Comparison of ENCODE assay signal across 1 cellular context in the genomic region with DNA sequence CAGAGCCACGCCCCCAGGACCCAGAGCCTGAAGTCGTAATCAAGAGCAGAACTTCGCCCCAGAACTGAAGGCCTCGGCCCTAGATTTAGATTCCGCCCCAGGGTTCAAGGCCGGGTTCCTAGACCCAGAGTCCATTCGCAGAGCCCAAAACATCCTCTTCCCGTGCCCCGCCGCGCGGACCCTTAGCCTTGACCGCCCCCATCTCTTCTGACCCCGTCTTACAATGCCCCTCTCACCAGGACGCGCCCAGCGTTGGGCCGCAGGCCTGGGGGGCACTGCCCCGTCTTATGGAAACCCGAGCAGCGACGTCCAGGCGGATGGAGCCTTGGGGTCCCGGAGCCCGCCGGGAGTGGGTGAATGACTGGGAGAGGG.
A peak's percentile ranks its signal among the peaks of the same experiment; 100 is the strongest.
TF ChIP-seq lines count a peak whose summit lies in the region.

No MANE protein-coding gene starts in this region.

TF ChIP-seq in HepG2, 621 proteins besides CTCF, POLR2A, EP300 and RAD21 (continued from another document and continues in another):
- TF ChIP-seq, protein P1, sequence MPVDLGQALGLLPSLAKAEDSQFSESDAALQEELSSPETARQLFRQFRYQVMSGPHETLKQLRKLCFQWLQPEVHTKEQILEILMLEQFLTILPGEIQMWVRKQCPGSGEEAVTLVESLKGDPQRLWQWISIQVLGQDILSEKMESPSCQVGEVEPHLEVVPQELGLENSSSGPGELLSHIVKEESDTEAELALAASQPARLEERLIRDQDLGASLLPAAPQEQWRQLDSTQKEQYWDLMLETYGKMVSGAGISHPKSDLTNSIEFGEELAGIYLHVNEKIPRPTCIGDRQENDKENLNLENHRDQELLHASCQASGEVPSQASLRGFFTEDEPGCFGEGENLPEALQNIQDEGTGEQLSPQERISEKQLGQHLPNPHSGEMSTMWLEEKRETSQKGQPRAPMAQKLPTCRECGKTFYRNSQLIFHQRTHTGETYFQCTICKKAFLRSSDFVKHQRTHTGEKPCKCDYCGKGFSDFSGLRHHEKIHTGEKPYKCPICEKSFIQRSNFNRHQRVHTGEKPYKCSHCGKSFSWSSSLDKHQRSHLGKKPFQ (CRISPR knock-in tag; IDR thresholded peaks at IDR 0.05; ENCODE audit: insufficient replicate concordance) = no peak
- TF ChIP-seq ZNF607 (CRISPR knock-in tag; IDR thresholded peaks at IDR 0.05; ENCODE audit: borderline replicate concordance) = no peak; the same call in 1 of the 2 replicates
- peak; percentile 15; the same call in 1 of the 2 replicates for TF ChIP-seq POGZ (CRISPR knock-in tag; IDR thresholded peaks at IDR 0.05)
- TF ChIP-seq ZBTB8A (CRISPR knock-in tag; IDR thresholded peaks at IDR 0.05; ENCODE audit: borderline replicate concordance, low read depth) = no peak
- TF ChIP-seq ARHGAP35 (CRISPR knock-in tag; IDR thresholded peaks at IDR 0.05; ENCODE audit: borderline replicate concordance) = no peak
- TF ChIP-seq, protein P2, sequence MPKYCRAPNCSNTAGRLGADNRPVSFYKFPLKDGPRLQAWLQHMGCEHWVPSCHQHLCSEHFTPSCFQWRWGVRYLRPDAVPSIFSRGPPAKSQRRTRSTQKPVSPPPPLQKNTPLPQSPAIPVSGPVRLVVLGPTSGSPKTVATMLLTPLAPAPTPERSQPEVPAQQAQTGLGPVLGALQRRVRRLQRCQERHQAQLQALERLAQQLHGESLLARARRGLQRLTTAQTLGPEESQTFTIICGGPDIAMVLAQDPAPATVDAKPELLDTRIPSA (CRISPR knock-in tag; IDR thresholded peaks at IDR 0.05; ENCODE audit: borderline replicate concordance) = no peak
- no peak for TF ChIP-seq MEF2D (CRISPR knock-in tag; IDR thresholded peaks at IDR 0.05)
- TF ChIP-seq ZMYM4 (CRISPR knock-in tag; IDR thresholded peaks at IDR 0.05) = no peak
- no peak for TF ChIP-seq ZNF577 (CRISPR knock-in tag; IDR thresholded peaks at IDR 0.05; ENCODE audit: borderline replicate concordance, low read depth)
- TF ChIP-seq ZNF570 (CRISPR knock-in tag; IDR thresholded peaks at IDR 0.05; ENCODE audit: borderline replicate concordance) = no peak
- TF ChIP-seq, protein P3, sequence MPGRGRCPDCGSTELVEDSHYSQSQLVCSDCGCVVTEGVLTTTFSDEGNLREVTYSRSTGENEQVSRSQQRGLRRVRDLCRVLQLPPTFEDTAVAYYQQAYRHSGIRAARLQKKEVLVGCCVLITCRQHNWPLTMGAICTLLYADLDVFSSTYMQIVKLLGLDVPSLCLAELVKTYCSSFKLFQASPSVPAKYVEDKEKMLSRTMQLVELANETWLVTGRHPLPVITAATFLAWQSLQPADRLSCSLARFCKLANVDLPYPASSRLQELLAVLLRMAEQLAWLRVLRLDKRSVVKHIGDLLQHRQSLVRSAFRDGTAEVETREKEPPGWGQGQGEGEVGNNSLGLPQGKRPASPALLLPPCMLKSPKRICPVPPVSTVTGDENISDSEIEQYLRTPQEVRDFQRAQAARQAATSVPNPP (CRISPR knock-in tag; IDR thresholded peaks at IDR 0.05) = no peak
- TF ChIP-seq, protein P4, sequence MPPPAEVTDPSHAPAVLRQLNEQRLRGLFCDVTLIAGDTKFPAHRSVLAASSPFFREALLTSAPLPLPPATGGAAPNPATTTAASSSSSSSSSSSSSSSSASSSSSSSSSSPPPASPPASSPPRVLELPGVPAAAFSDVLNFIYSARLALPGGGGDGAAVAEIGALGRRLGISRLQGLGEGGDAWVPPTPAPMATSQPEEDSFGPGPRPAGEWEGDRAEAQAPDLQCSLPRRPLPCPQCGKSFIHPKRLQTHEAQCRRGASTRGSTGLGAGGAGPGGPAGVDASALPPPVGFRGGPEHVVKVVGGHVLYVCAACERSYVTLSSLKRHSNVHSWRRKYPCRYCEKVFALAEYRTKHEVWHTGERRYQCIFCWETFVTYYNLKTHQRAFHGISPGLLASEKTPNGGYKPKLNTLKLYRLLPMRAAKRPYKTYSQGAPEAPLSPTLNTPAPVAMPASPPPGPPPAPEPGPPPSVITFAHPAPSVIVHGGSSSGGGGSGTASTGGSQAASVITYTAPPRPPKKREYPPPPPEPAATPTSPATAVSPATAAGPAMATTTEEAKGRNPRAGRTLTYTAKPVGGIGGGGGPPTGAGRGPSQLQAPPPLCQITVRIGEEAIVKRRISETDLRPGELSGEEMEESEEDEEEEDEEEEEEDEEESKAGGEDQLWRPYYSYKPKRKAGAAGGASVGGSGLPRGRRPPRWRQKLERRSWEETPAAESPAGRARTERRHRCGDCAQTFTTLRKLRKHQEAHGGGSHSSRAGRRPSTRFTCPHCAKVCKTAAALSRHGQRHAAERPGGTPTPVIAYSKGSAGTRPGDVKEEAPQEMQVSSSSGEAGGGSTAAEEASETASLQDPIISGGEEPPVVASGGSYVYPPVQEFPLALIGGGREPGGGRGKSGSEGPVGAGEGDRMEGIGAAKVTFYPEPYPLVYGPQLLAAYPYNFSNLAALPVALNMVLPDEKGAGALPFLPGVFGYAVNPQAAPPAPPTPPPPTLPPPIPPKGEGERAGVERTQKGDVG (CRISPR knock-in tag; IDR thresholded peaks at IDR 0.05; ENCODE audit: borderline replicate concordance) = 0 out of 2 replicates have a peak, but pooled peaks have one; percentile 60
- TF ChIP-seq, protein P5, sequence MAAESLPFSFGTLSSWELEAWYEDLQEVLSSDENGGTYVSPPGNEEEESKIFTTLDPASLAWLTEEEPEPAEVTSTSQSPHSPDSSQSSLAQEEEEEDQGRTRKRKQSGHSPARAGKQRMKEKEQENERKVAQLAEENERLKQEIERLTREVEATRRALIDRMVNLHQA (CRISPR knock-in tag; IDR thresholded peaks at IDR 0.05) = no peak
- no peak for TF ChIP-seq SIN3B (IDR thresholded peaks at IDR 0.05; ENCODE audit: low read length)
- TF ChIP-seq FOSL2 (CRISPR knock-in tag; IDR thresholded peaks at IDR 0.05) = no peak
- TF ChIP-seq, protein P6, sequence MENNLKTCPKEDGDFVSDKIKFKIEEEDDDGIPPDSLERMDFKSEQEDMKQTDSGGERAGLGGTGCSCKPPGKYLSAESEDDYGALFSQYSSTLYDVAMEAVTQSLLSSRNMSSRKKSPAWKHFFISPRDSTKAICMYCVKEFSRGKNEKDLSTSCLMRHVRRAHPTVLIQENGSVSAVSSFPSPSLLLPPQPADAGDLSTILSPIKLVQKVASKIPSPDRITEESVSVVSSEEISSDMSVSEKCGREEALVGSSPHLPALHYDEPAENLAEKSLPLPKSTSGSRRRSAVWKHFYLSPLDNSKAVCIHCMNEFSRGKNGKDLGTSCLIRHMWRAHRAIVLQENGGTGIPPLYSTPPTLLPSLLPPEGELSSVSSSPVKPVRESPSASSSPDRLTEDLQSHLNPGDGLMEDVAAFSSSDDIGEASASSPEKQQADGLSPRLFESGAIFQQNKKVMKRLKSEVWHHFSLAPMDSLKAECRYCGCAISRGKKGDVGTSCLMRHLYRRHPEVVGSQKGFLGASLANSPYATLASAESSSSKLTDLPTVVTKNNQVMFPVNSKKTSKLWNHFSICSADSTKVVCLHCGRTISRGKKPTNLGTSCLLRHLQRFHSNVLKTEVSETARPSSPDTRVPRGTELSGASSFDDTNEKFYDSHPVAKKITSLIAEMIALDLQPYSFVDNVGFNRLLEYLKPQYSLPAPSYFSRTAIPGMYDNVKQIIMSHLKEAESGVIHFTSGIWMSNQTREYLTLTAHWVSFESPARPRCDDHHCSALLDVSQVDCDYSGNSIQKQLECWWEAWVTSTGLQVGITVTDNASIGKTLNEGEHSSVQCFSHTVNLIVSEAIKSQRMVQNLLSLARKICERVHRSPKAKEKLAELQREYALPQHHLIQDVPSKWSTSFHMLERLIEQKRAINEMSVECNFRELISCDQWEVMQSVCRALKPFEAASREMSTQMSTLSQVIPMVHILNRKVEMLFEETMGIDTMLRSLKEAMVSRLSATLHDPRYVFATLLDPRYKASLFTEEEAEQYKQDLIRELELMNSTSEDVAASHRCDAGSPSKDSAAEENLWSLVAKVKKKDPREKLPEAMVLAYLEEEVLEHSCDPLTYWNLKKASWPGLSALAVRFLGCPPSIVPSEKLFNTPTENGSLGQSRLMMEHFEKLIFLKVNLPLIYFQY (CRISPR knock-in tag; IDR thresholded peaks at IDR 0.05; ENCODE audit: borderline replicate concordance) = peak; percentile 59; the same call in 1 of the 2 replicates
- TF ChIP-seq ZEB1 (IDR thresholded peaks at IDR 0.05; ENCODE audit: insufficient replicate concordance, low read depth) = no peak
- TF ChIP-seq, protein P7, sequence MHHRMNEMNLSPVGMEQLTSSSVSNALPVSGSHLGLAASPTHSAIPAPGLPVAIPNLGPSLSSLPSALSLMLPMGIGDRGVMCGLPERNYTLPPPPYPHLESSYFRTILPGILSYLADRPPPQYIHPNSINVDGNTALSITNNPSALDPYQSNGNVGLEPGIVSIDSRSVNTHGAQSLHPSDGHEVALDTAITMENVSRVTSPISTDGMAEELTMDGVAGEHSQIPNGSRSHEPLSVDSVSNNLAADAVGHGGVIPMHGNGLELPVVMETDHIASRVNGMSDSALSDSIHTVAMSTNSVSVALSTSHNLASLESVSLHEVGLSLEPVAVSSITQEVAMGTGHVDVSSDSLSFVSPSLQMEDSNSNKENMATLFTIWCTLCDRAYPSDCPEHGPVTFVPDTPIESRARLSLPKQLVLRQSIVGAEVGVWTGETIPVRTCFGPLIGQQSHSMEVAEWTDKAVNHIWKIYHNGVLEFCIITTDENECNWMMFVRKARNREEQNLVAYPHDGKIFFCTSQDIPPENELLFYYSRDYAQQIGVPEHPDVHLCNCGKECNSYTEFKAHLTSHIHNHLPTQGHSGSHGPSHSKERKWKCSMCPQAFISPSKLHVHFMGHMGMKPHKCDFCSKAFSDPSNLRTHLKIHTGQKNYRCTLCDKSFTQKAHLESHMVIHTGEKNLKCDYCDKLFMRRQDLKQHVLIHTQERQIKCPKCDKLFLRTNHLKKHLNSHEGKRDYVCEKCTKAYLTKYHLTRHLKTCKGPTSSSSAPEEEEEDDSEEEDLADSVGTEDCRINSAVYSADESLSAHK (CRISPR knock-in tag; IDR thresholded peaks at IDR 0.05; ENCODE audit: borderline replicate concordance) = no peak
- TF ChIP-seq, protein P8, sequence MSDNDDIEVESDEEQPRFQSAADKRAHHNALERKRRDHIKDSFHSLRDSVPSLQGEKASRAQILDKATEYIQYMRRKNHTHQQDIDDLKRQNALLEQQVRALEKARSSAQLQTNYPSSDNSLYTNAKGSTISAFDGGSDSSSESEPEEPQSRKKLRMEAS (IDR thresholded peaks at IDR 0.05) = no peak
- TF ChIP-seq, protein P9, sequence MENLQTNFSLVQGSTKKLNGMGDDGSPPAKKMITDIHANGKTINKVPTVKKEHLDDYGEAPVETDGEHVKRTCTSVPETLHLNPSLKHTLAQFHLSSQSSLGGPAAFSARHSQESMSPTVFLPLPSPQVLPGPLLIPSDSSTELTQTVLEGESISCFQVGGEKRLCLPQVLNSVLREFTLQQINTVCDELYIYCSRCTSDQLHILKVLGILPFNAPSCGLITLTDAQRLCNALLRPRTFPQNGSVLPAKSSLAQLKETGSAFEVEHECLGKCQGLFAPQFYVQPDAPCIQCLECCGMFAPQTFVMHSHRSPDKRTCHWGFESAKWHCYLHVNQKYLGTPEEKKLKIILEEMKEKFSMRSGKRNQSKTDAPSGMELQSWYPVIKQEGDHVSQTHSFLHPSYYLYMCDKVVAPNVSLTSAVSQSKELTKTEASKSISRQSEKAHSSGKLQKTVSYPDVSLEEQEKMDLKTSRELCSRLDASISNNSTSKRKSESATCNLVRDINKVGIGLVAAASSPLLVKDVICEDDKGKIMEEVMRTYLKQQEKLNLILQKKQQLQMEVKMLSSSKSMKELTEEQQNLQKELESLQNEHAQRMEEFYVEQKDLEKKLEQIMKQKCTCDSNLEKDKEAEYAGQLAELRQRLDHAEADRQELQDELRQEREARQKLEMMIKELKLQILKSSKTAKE (CRISPR knock-in tag; IDR thresholded peaks at IDR 0.05; ENCODE audit: borderline replicate concordance) = no peak
- TF ChIP-seq MAFG (CRISPR knock-in tag; IDR thresholded peaks at IDR 0.05) = no peak
- TF ChIP-seq, protein P10, sequence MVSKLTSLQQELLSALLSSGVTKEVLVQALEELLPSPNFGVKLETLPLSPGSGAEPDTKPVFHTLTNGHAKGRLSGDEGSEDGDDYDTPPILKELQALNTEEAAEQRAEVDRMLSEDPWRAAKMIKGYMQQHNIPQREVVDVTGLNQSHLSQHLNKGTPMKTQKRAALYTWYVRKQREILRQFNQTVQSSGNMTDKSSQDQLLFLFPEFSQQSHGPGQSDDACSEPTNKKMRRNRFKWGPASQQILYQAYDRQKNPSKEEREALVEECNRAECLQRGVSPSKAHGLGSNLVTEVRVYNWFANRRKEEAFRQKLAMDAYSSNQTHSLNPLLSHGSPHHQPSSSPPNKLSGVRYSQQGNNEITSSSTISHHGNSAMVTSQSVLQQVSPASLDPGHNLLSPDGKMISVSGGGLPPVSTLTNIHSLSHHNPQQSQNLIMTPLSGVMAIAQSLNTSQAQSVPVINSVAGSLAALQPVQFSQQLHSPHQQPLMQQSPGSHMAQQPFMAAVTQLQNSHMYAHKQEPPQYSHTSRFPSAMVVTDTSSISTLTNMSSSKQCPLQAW (CRISPR knock-in tag; IDR thresholded peaks at IDR 0.05) = no peak; the same call in 1 of the 2 replicates
- no peak for TF ChIP-seq THYN1 (CRISPR knock-in tag; IDR thresholded peaks at IDR 0.05; ENCODE audit: borderline replicate concordance, low read depth)
- TF ChIP-seq NAIF1 (CRISPR knock-in tag; IDR thresholded peaks at IDR 0.05; ENCODE audit: borderline replicate concordance) = no peak
- peak; percentile 45; the same call in 1 of the 2 replicates for TF ChIP-seq TRIM24 (CRISPR knock-in tag; IDR thresholded peaks at IDR 0.05)
- 0 out of 2 replicates have a peak, but pooled peaks have one; percentile 25 for TF ChIP-seq ZNF501 (CRISPR knock-in tag; IDR thresholded peaks at IDR 0.05)
- TF ChIP-seq, protein P11, sequence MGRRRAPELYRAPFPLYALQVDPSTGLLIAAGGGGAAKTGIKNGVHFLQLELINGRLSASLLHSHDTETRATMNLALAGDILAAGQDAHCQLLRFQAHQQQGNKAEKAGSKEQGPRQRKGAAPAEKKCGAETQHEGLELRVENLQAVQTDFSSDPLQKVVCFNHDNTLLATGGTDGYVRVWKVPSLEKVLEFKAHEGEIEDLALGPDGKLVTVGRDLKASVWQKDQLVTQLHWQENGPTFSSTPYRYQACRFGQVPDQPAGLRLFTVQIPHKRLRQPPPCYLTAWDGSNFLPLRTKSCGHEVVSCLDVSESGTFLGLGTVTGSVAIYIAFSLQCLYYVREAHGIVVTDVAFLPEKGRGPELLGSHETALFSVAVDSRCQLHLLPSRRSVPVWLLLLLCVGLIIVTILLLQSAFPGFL (CRISPR knock-in tag; IDR thresholded peaks at IDR 0.05) = no peak
- no peak for TF ChIP-seq HOXD1 (CRISPR knock-in tag; IDR thresholded peaks at IDR 0.05)
- TF ChIP-seq SNAI1 (CRISPR knock-in tag; IDR thresholded peaks at IDR 0.05; ENCODE audit: borderline replicate concordance) = no peak
- TF ChIP-seq GABPB1 (CRISPR knock-in tag; IDR thresholded peaks at IDR 0.05) = no peak; the same call in 1 of the 2 replicates
- no peak for TF ChIP-seq HNRNPK (IDR thresholded peaks at IDR 0.05; ENCODE audit: low read depth, low read length, poor library complexity, severe bottlenecking)
- TF ChIP-seq, protein P12, sequence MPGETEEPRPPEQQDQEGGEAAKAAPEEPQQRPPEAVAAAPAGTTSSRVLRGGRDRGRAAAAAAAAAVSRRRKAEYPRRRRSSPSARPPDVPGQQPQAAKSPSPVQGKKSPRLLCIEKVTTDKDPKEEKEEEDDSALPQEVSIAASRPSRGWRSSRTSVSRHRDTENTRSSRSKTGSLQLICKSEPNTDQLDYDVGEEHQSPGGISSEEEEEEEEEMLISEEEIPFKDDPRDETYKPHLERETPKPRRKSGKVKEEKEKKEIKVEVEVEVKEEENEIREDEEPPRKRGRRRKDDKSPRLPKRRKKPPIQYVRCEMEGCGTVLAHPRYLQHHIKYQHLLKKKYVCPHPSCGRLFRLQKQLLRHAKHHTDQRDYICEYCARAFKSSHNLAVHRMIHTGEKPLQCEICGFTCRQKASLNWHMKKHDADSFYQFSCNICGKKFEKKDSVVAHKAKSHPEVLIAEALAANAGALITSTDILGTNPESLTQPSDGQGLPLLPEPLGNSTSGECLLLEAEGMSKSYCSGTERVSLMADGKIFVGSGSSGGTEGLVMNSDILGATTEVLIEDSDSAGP (CRISPR knock-in tag; IDR thresholded peaks at IDR 0.05; ENCODE audit: borderline replicate concordance) = no peak; the same call in 1 of the 2 replicates
- TF ChIP-seq PLRG1 (conservative IDR thresholded peaks at IDR 0.05) = no peak
- no peak for TF ChIP-seq ZKSCAN8 (CRISPR knock-in tag; IDR thresholded peaks at IDR 0.05; ENCODE audit: borderline replicate concordance)
- no peak for TF ChIP-seq KDM5B (CRISPR knock-in tag; IDR thresholded peaks at IDR 0.05; ENCODE audit: borderline replicate concordance)
